8 cellular contexts compared by ENCODE assay signal in genomic region chr11:93783362-93783761, GRCh38. TPM values are rescaled to one million over a fixed set of nuclear protein-coding genes. Genes with fewer than 3 reads are reported as not detected.
A peak's percentile ranks its signal among the peaks of the same experiment; 100 is the strongest.
DNase-seq lines count a peak whose midpoint lies in the region; ATAC-seq and TF ChIP-seq lines count a peak whose summit lies in the region.

No MANE protein-coding gene starts in this region.

- H3K27me3 ChIP-seq in AG04450 (ENCODE audit: control insufficient read depth, insufficient read depth, low read length) = no peaks in the 10 kb centered on the region

- ATAC-seq in natural killer cell (no peak), HG02588 (IDR thresholded peaks at IDR 0.05; ENCODE audit: unreplicated experiment) (no peak), GM19467 (IDR thresholded peaks at IDR 0.05; ENCODE audit: unreplicated experiment) (no peak), GM19023 (IDR thresholded peaks at IDR 0.05; ENCODE audit: unreplicated experiment) (no peak), GM18502 (IDR thresholded peaks at IDR 0.05; ENCODE audit: poor library complexity, unreplicated experiment) (no peak)

- no peaks in the 10 kb centered on the region for H3K27me3 Mint-ChIP-seq in natural killer cell (ENCODE audit: low read depth in 2 of 2)

- no peaks in the 10 kb centered on the region for H3K9me3 Mint-ChIP-seq in natural killer cell

- H3K27ac Mint-ChIP-seq in natural killer cell = peak overlapping the region; percentile 83 to 91

- peak overlapping the region; percentile 99 for H3K4me3 Mint-ChIP-seq in natural killer cell

- H3K4me3 ChIP-seq in AG04450 (ENCODE audit: low read depth, low read length) (peak overlapping the region; percentile 100), choroid plexus epithelial cell (ENCODE audit: low read depth, low read length) (peak overlapping the region; percentile 96)
- H3K4me3 ChIP-seq in Jurkat, Clone E6-1 (ENCODE audit: low read length) = peak overlapping the region; percentile 97

- no peaks in the 10 kb centered on the region; the same call in 1 of the 2 replicates for H3K9me3 ChIP-seq in AG04450 (ENCODE audit: control insufficient read depth, insufficient read depth, low read length)

- H3K4me1 Mint-ChIP-seq in natural killer cell = peaks cover 40 to 43% of the 10 kb centered on the region in 2 donors

- intact Hi-C loops in natural killer cell (cut with micrococcal nuclease) = no loop called here

- POLR2A ChIA-PET in AG04450 (lab: Yijun Ruan, JAX) = interaction anchor here (1.3 to 1.4 kb wide), 2 partner anchors 23 to 43 kb away, joined by 5 to 80 read pairs; partner anchors contain the start of genes C11orf54 and TAF1D

- H3K27ac ChIP-seq in AG04450 (ENCODE audit: low read depth, low read length) = no peak overlapping the region

- CTCF ChIA-PET in AG04450 (lab: Charles Lee) = interaction anchor here (0.9 to 1.2 kb wide), 12 partner anchors 8 to 51 kb away, joined by 3 to 8 read pairs (median 3); partner anchors contain the start of genes C11orf54 and TAF1D

- no peaks in the 10 kb centered on the region for H3K36me3 Mint-ChIP-seq in natural killer cell

- no peak for DNase-seq in AG04450 (ENCODE audit: low read depth, low spot score)
- DNase-seq in Jurkat, Clone E6-1 (ENCODE audit: low read depth, low spot score) = no peak
- no peak for DNase-seq in choroid plexus epithelial cell (ENCODE audit: low read depth)
- DNase-seq in natural killer cell = no peak

- TF ChIP-seq CTCF in AG04450 (IDR thresholded peaks at IDR 0.05; ENCODE audit: low read depth, low read length) (no peak), choroid plexus epithelial cell (conservative IDR thresholded peaks at IDR 0.05; ENCODE audit: low read depth, low read length) (no peak), natural killer cell (IDR thresholded peaks at IDR 0.05) (no peak)

RNA-seq across cellular contexts. Expression of gene MED17, which starts 0.7 kb away (rescaled TPM):
- polyA plus RNA-seq in AG04450 (2011; rRNA removed) = 18.6 and 23.1 TPM in 2 replicates
- polyA minus RNA-seq in AG04450 (2011; rRNA and poly(A)+ RNA removed) = 13.2 and 21.7 TPM in 2 replicates
- 26.4 TPM for polyA plus RNA-seq in Jurkat, Clone E6-1 (2012; ENCODE audit: insufficient read depth, insufficient read length)
- total RNA-seq in natural killer cell = 10 to 100 TPM; 48.8 to 71.5 (median 66.4) TPM

RNA-seq across cellular contexts. Expression of gene C11orf54, which starts 41.9 kb away (rescaled TPM):
- 21.2 and 28.0 TPM in 2 replicates for polyA plus RNA-seq in AG04450 (2011; rRNA removed)
- polyA minus RNA-seq in AG04450 (2011; rRNA and poly(A)+ RNA removed) = 5.6 and 8.9 TPM in 2 replicates
- polyA plus RNA-seq in Jurkat, Clone E6-1 (2012; ENCODE audit: insufficient read depth, insufficient read length) = 20.9 TPM
- 10 to 100 TPM; 15.5 to 25.0 (median 22.7) TPM for total RNA-seq in natural killer cell

RNA-seq across cellular contexts. Expression of gene TAF1D, which starts 42.1 kb away (rescaled TPM):
- 106 and 151 TPM in 2 replicates for polyA plus RNA-seq in AG04450 (2011; rRNA removed)
- 51.2 and 87.5 TPM in 2 replicates for polyA minus RNA-seq in AG04450 (2011; rRNA and poly(A)+ RNA removed)
- 184 TPM for polyA plus RNA-seq in Jurkat, Clone E6-1 (2012; ENCODE audit: insufficient read depth, insufficient read length)
- 100 to 1,000 TPM in 2 of 3 donors, 10 to 100 TPM in 1; 76.3 to 110 (median 109) TPM for total RNA-seq in natural killer cell
